26 cellular contexts compared by ENCODE assay signal in genomic region chr16:57516176-57516725, GRCh38. TPM values are rescaled to one million over a fixed set of nuclear protein-coding genes. Genes with fewer than 3 reads are reported as not detected.
DNase-seq lines count a peak whose midpoint lies in the region; ATAC-seq lines count a peak whose summit lies in the region.
"Had no signal": no experiment of that assay in that cellular context is flagged by ENCODE, and none has a peak within 500 bp of the region (broad histone marks: within the 10 kb centered on the region; RNA-seq: fewer than 3 reads in every experiment).

No MANE protein-coding gene starts in this region.

- H3K4me1 Mint-ChIP-seq in stimulated activated effector memory CD8-positive, alpha-beta T cell treated with anti-CD3 and anti-CD28 coated beads, Interleukin-12 subunit alpha, Interleukin-12 subunit beta, amount 100 ng/mL, for 72 hours: peaks cover 19% of the 10 kb centered on the region
- H3K4me1 Mint-ChIP-seq: H9 had no signal

- peak overlapping the region; percentile 53 for H3K27ac Mint-ChIP-seq in stimulated activated effector memory CD8-positive, alpha-beta T cell treated with anti-CD3 and anti-CD28 coated beads, Interleukin-12 subunit alpha, Interleukin-12 subunit beta, amount 100 ng/mL, for 72 hours
- H3K27ac Mint-ChIP-seq: B cell, H9 had no signal

- WGBS in right cardiac atrium: 85% methylated on average over 10 of the region's 10 CpGs

- ATAC-seq in right cardiac atrium: no peak
- ATAC-seq in stimulated activated effector memory CD8-positive, alpha-beta T cell treated with anti-CD3 and anti-CD28 coated beads, Interleukin-12 subunit alpha, Interleukin-12 subunit beta, amount 100 ng/mL, for 72 hours: no peak
- ATAC-seq in HG02970 (IDR thresholded peaks at IDR 0.05; ENCODE audit: low FRiP score, unreplicated experiment): no peak

- DNase-seq in NCI-H82 (lab: John Stamatoyannopoulos, UW): peak; percentile 13
- DNase-seq in NCI-H82 treated with DMSO at 0.1 percent for 48 hours (lab: John Stamatoyannopoulos, UW; ENCODE audit: unreplicated experiment): no peak
- peak; percentile 11 to 50 (median 25) for DNase-seq in right cardiac atrium
- DNase-seq in cardiac septum (ENCODE audit: low spot score): no peak
- DNase-seq in NCI-H69 (lab: John Stamatoyannopoulos, UW): peak; percentile 52
- DNase-seq in stimulated activated effector memory CD8-positive, alpha-beta T cell treated with anti-CD3 and anti-CD28 coated beads, Interleukin-12 subunit alpha, Interleukin-12 subunit beta, amount 100 ng/mL, for 72 hours (ENCODE audit: low spot score in 2 of 2): no peak
- no peak for DNase-seq in DMS79 (lab: John Stamatoyannopoulos, UW)
- DNase-seq: 8988T; CD4-positive, CD25-positive, alpha-beta regulatory T cell; COR-L47; DMS153; GF-D8; H9; MM.1S; NCI-H1092 treated with DMSO at 0.1 percent for 48 hours; NCI-H146; NCI-H2081 treated with DMSO at 0.1 percent for 48 hours; NCI-H2227 treated with DMSO at 0.1 percent for 48 hours; NCI-H510A treated with DMSO at 0.1 percent for 48 hours; NK-92 treated with Interleukin-12 subunit alpha and Interleukin-12 subunit beta, amount 100 ng/mL, for 24 hours; SHP77 treated with DMSO at 0.1 percent for 48 hours; SK-N-SH had no signal

- H3K4me3 Mint-ChIP-seq in stimulated activated effector memory CD8-positive, alpha-beta T cell treated with anti-CD3 and anti-CD28 coated beads, Interleukin-12 subunit alpha, Interleukin-12 subunit beta, amount 100 ng/mL, for 72 hours: no peak overlapping the region
- H3K4me3 Mint-ChIP-seq: B cell; CD4-positive, CD25-positive, alpha-beta regulatory T cell had no signal

- no peaks in the 10 kb centered on the region for H3K4me1 ChIP-seq in right cardiac atrium (ENCODE audit: control insufficient read depth, insufficient read depth, low read length)

- H3K9me3 Mint-ChIP-seq in stimulated activated effector memory CD8-positive, alpha-beta T cell treated with anti-CD3 and anti-CD28 coated beads, Interleukin-12 subunit alpha, Interleukin-12 subunit beta, amount 100 ng/mL, for 72 hours: no peaks in the 10 kb centered on the region
- H3K9me3 Mint-ChIP-seq: CD4-positive, CD25-positive, alpha-beta regulatory T cell had no signal

- H3K36me3 Mint-ChIP-seq in stimulated activated effector memory CD8-positive, alpha-beta T cell treated with anti-CD3 and anti-CD28 coated beads, Interleukin-12 subunit alpha, Interleukin-12 subunit beta, amount 100 ng/mL, for 72 hours: peaks cover 85% of the 10 kb centered on the region

- no peak overlapping the region for H3K4me3 ChIP-seq in right cardiac atrium (ENCODE audit: low read length)

- intact Hi-C loops in right cardiac atrium (cut with DNase I) (loop anchor here in 2 of 4 donors (5.0 to 10.0 kb wide), 4 partner anchors 34 to 211 kb away; partner anchors contain the start of gene POLR2C (in 1 of the 2)), cardiac septum (cut with DNase I) (loop anchor here (5.0 kb wide), 1 partner anchor 39 kb away; no protein-coding TSS in a partner anchor)

- H3K27me3 ChIP-seq in right cardiac atrium (ENCODE audit: control insufficient read depth, insufficient read depth): no peaks in the 10 kb centered on the region

- H3K9me3 ChIP-seq in right cardiac atrium (ENCODE audit: control insufficient read depth, low read length): no peaks in the 10 kb centered on the region
- H3K9me3 ChIP-seq: SK-N-SH had no signal

- no peak overlapping the region for H3K27ac ChIP-seq in right cardiac atrium (ENCODE audit: low read length)

RNA-seq across cellular contexts. Expression of gene CCDC102A, which starts 20.1 kb away (rescaled TPM):
- total RNA-seq in right cardiac atrium: 10 to 100 TPM in 3 of 4 donors, 1 to 10 TPM in 1; 7.6 to 15.4 (median 11.0) TPM
- 9.0 TPM for polyA plus RNA-seq in right cardiac atrium
- total RNA-seq in cardiac septum: 5.5 TPM

RNA-seq across cellular contexts. Expression of gene ADGRG5, which starts 26.2 kb away (rescaled TPM):
- under 1 TPM in 2 of 4 donors, not detected in 2; 0.11 to 0.29 TPM for total RNA-seq in right cardiac atrium
- 0.02 TPM for polyA plus RNA-seq in right cardiac atrium
- 0.35 TPM for total RNA-seq in cardiac septum
- total RNA-seq: LHCN-M2 had no signal
- polyA plus RNA-seq: AG04450 had no signal

RNA-seq across cellular contexts. Expression of gene DOK4, which starts 30.0 kb away (rescaled TPM):
- total RNA-seq in right cardiac atrium: 10 to 100 TPM; 15.1 to 19.4 (median 16.5) TPM
- 12.2 TPM for polyA plus RNA-seq in right cardiac atrium
- total RNA-seq in cardiac septum: 11.5 TPM

RNA-seq across cellular contexts. Expression of gene POLR2C, which starts 53.8 kb away (rescaled TPM):
- total RNA-seq in right cardiac atrium (10 to 100 TPM; 36.9 to 47.7 (median 42.0) TPM), cardiac septum (46.9 TPM)
- 36.8 TPM for polyA plus RNA-seq in right cardiac atrium

Comparison
In these comparisons a context has a peak if more than half of its experiments do, and no peak if none do; other contexts are left out.
1. DNase-seq: peak in NCI-H82 (single experiment), right cardiac atrium (3 of 3) and NCI-H69 (single experiment); none in NCI-H82 treated with DMSO at 0.1 percent for 48 hours (single experiment), cardiac septum (single experiment), stimulated activated effector memory CD8-positive, alpha-beta T cell treated with anti-CD3 and anti-CD28 coated beads, Interleukin-12 subunit alpha, Interleukin-12 subunit beta, amount 100 ng/mL, for 72 hours (0 of 2) and DMS79 (single experiment).